In genomic region chr1:226489718-226490440, GRCh38 we compare ENCODE assay signal across 12 cellular contexts. TPM values are rescaled to one million over a fixed set of nuclear protein-coding genes. Genes with fewer than 3 reads are reported as not detected.
"Had no signal": no experiment of that assay in that cellular context is flagged by ENCODE, and none has a peak within 500 bp of the region (broad histone marks: within the 10 kb centered on the region; RNA-seq: fewer than 3 reads in every experiment).

No MANE protein-coding gene starts in this region.

- H3K27ac Mint-ChIP-seq: activated CD4-positive, alpha-beta memory T cell treated with anti-CD3 and anti-CD28 coated beads, Interleukin-2, amount 10 ng/mL, durations not matched to agents 7 days and 5 days; activated naive CD4-positive, alpha-beta T cell treated with anti-CD3 and anti-CD28 coated beads, Interleukin-2, amount 50 U/mL, for 24 hours; activated T-helper 2 cell treated with anti-CD3 and anti-CD28 coated beads, Interferon-gamma antibody, Interleukin-2, Interleukin-4, amounts not matched to agents 10 μg/mL and 5 μg/mL and 100 μg/mL, durations not matched to agents 14 hours and 24 hours and 36 hours; dendritic cell treated with granulocyte-macrophage colony-stimulating factor and Interleukin-4, amounts not matched to agents 40 ng/mL and 50 ng/mL, for 4 days had no signal

- H3K9me3 Mint-ChIP-seq: activated CD4-positive, alpha-beta memory T cell treated with anti-CD3 and anti-CD28 coated beads, Interleukin-2, amount 10 ng/mL, durations not matched to agents 7 days and 5 days; activated naive CD4-positive, alpha-beta T cell treated with anti-CD3 and anti-CD28 coated beads, Interleukin-2, amount 50 U/mL, for 24 hours; activated T-helper 2 cell treated with anti-CD3 and anti-CD28 coated beads, Interferon-gamma antibody, Interleukin-2, Interleukin-4, amounts not matched to agents 10 μg/mL and 5 μg/mL and 100 μg/mL, durations not matched to agents 14 hours and 24 hours and 36 hours; dendritic cell treated with granulocyte-macrophage colony-stimulating factor and Interleukin-4, amounts not matched to agents 40 ng/mL and 50 ng/mL, for 4 days had no signal

- H3K4me1 Mint-ChIP-seq: activated CD4-positive, alpha-beta memory T cell treated with anti-CD3 and anti-CD28 coated beads, Interleukin-2, amount 10 ng/mL, durations not matched to agents 7 days and 5 days had no signal

- H3K4me3 Mint-ChIP-seq: activated CD4-positive, alpha-beta memory T cell treated with anti-CD3 and anti-CD28 coated beads, Interleukin-2, amount 10 ng/mL, durations not matched to agents 7 days and 5 days; activated naive CD4-positive, alpha-beta T cell treated with anti-CD3 and anti-CD28 coated beads, Interleukin-2, amount 50 U/mL, for 24 hours; dendritic cell treated with granulocyte-macrophage colony-stimulating factor and Interleukin-4, amounts not matched to agents 40 ng/mL and 50 ng/mL, for 4 days had no signal

- H3K36me3 Mint-ChIP-seq: activated naive CD4-positive, alpha-beta T cell treated with anti-CD3 and anti-CD28 coated beads, Interleukin-2, amount 50 U/mL, for 24 hours had no signal

- DNase-seq: activated CD4-positive, alpha-beta memory T cell treated with anti-CD3 and anti-CD28 coated beads, Interleukin-2, amount 10 ng/mL, durations not matched to agents 7 days and 5 days; activated CD4-positive, alpha-beta T cell treated with anti-CD3 and anti-CD28 coated beads for 1 hour; activated CD8-positive, alpha-beta memory T cell treated with anti-CD3 and anti-CD28 coated beads, Interleukin-2, amount 50 U/mL, for 48 hours; cerebellar nuclear complex; kidney glomerular epithelial cell; stimulated activated CD4-positive, alpha-beta T cell treated with anti-CD3 and anti-CD28 coated beads, Interleukin-15, amount 100 ng/mL, for 24 hours; stimulated activated CD4-positive, alpha-beta T cell treated with anti-CD3 and anti-CD28 coated beads, Interleukin-4, amount 100 ng/mL, for 24 hours; stimulated activated naive CD4-positive, alpha-beta T cell; upper lobe of right lung had no signal

RNA-seq across cellular contexts. Expression of gene STUM, which starts 58.7 kb away (rescaled TPM):
- total RNA-seq: activated CD4-positive, alpha-beta memory T cell treated with anti-CD3 and anti-CD28 coated beads, Interleukin-2, amount 10 ng/mL, durations not matched to agents 7 days and 5 days; activated T-helper 2 cell treated with anti-CD3 and anti-CD28 coated beads, Interferon-gamma antibody, Interleukin-2, Interleukin-4, amounts not matched to agents 10 μg/mL and 5 μg/mL and 100 μg/mL, durations not matched to agents 14 hours and 24 hours and 36 hours had no signal
